Comparison of ENCODE assay signal across 8 cellular contexts in the genomic region with DNA sequence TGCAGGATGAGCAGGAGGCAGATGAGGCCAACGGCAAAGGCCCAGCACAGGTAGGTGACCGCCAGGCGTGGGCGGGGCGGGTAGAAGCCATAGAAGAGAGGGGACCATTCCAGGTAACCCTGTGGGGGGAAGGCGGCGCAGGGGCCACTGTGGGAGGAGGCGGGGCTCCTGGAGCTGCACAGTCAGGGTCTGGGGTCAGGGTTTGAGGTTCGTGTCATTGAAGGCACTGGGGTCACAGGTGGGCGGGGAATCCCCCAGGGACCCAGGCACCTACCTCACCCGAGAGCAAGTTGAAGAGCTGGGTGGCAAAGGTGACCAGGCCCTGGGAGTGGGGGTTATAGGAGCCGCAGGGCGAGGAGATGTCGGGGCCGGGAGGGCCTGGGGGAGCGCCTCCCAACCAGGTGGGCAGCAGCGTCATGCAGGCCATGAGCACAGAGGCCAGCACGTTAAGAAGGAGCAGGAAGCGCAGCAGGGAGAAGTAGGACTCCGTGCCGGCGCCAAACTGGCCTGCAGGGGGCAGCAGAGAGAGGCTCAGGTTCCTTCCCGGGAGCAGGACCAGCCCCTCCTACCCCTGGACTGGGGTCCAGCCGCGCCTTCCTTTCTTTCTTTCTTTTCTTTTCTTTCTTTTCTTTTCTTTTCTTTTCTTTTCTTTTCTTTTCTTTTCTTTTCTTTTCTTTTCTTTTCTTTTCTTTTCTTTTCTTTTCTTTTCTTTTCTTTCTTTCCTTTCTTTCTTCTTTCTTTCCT. TPM values are rescaled to one million over a fixed set of nuclear protein-coding genes. Genes with fewer than 3 reads are reported as not detected.
A peak's percentile ranks its signal among the peaks of the same experiment; 100 is the strongest.
DNase-seq lines count a peak whose midpoint lies in the region; ATAC-seq and TF ChIP-seq lines count a peak whose summit lies in the region.

No MANE protein-coding gene starts in this region.

- H3K4me3 Mint-ChIP-seq in mesothelial cell of epicardium = no peak overlapping the region

- ATAC-seq in GM19328 (IDR thresholded peaks at IDR 0.05; ENCODE audit: unreplicated experiment) = no peak

- TF ChIP-seq CTCF in DOHH2 (IDR thresholded peaks at IDR 0.05; ENCODE audit: low read depth, low read length, poor library complexity, severe bottlenecking) (peak; percentile 73), mesothelial cell of epicardium (IDR thresholded peaks at IDR 0.05; ENCODE audit: unreplicated experiment) (peak; percentile 83)

- H3K36me3 Mint-ChIP-seq in mesothelial cell of epicardium = no peaks in the 10 kb centered on the region

- no peaks in the 10 kb centered on the region for H4K20me1 ChIP-seq in DOHH2 (ENCODE audit: control insufficient read depth, insufficient read depth, low read depth, low read length)

- DNase-seq in HT1080 (ENCODE audit: low read depth) = peak; percentile 87
- DNase-seq in NOMO-1 treated with dmso at 0.1 percent for 144 hours (lab: John Stamatoyannopoulos, UW; ENCODE audit: unreplicated experiment) = peak; percentile 74
- DNase-seq in activated CD8-positive, alpha-beta memory T cell treated with anti-CD3 and anti-CD28 coated beads for 24 hours = peak; percentile 98
- DNase-seq in effector CD8-positive, alpha-beta T cell (lab: John Stamatoyannopoulos, UW) = peak; percentile 86
- peak; percentile 88 to 98 for DNase-seq in mesothelial cell of epicardium (ENCODE audit: low spot score in 2 of 2, unreplicated experiment in 2 of 2)
- DNase-seq in stimulated activated CD8-positive, alpha-beta memory T cell treated with anti-CD3 and anti-CD28 coated beads, Interleukin-4, amount 100 ng/mL, for 1 hour (ENCODE audit: low read depth in 2 of 2, low spot score in 1 of 2) = peak; percentile 84 to 90

- H3K4me1 Mint-ChIP-seq in mesothelial cell of epicardium = peaks cover 15% of the 10 kb centered on the region

- peak overlapping the region; percentile 43; the same call in 1 of the 2 replicates for H3K4me3 ChIP-seq in DOHH2 (ENCODE audit: low read length)

- no peaks in the 10 kb centered on the region for H3K79me2 ChIP-seq in DOHH2 (ENCODE audit: control insufficient read depth, low read length)

- no peaks in the 10 kb centered on the region for H3K27me3 ChIP-seq in DOHH2 (ENCODE audit: control insufficient read depth, low read length)

- H3K9me3 ChIP-seq in DOHH2 (ENCODE audit: control insufficient read depth, insufficient read depth, low read length) = no peaks in the 10 kb centered on the region

- H3F3A ChIP-seq in DOHH2 (ENCODE audit: control insufficient read depth, insufficient read depth) = no peaks in the 10 kb centered on the region; the same call in 1 of the 2 replicates

- H3K9me2 ChIP-seq in DOHH2 (replicated peaks; ENCODE audit: control insufficient read depth, low read length) = no peaks in the 10 kb centered on the region

- no peaks in the 10 kb centered on the region for H3K9me3 Mint-ChIP-seq in mesothelial cell of epicardium

- no peaks in the 10 kb centered on the region for H3K36me3 ChIP-seq in DOHH2 (ENCODE audit: control insufficient read depth, low read length)

- no peak overlapping the region for H3K27ac ChIP-seq in DOHH2 (ENCODE audit: low read depth, low read length)

- H3K4me2 ChIP-seq in DOHH2 (ENCODE audit: low read length) = peak overlapping the region; percentile 53

- no peak overlapping the region for H3K27ac Mint-ChIP-seq in mesothelial cell of epicardium

- peaks cover 5% of the 10 kb centered on the region for H3K27me3 Mint-ChIP-seq in mesothelial cell of epicardium (ENCODE audit: low read depth)

- peaks cover 13% of the 10 kb centered on the region for H3K4me1 ChIP-seq in DOHH2 (ENCODE audit: control insufficient read depth, low read length)

RNA-seq across cellular contexts. Expression of a gene that starts 4.6 kb away (rescaled TPM):
- 1.2 TPM in 1 of 2 replicates, not detected in the other for total RNA-seq in HT1080 (2014; rRNA removed; shearing (Covaris generic))
- 0.03 and 0.72 TPM in 2 replicates for polyA plus RNA-seq in HT1080 (2015; cell fraction: cytosol; rRNA removed)
- polyA plus RNA-seq in HT1080 (2015; cell fraction: nucleus; rRNA removed) = 0.54 and 0.55 TPM in 2 replicates
- total RNA-seq in mesothelial cell of epicardium = 57.6 to 69.5 TPM (median 63.5 TPM) in 3 replicates

RNA-seq across cellular contexts. Expression of a gene that starts 8.8 kb away (rescaled TPM):
- total RNA-seq in HT1080 (2014; rRNA removed; shearing (Covaris generic)) = 9.0 and 9.4 TPM in 2 replicates
- 5.3 and 8.0 TPM in 2 replicates for polyA plus RNA-seq in HT1080 (2015; cell fraction: cytosol; rRNA removed)
- 3.5 and 5.7 TPM in 2 replicates for polyA plus RNA-seq in HT1080 (2015; cell fraction: nucleus; rRNA removed)
- 5.7 to 6.4 TPM (median 5.8 TPM) in 3 replicates for total RNA-seq in mesothelial cell of epicardium

RNA-seq across cellular contexts. Expression of a gene that starts 21.0 kb away (rescaled TPM):
- 82.4 and 104 TPM in 2 replicates for total RNA-seq in HT1080 (2014; rRNA removed; shearing (Covaris generic))
- 140 and 150 TPM in 2 replicates for polyA plus RNA-seq in HT1080 (2015; cell fraction: cytosol; rRNA removed)
- polyA plus RNA-seq in HT1080 (2015; cell fraction: nucleus; rRNA removed) = 167 and 189 TPM in 2 replicates
- 102 to 113 TPM (median 110 TPM) in 3 replicates for total RNA-seq in mesothelial cell of epicardium

RNA-seq across cellular contexts. Expression of a gene that starts 22.8 kb away (rescaled TPM):
- 67.2 and 72.8 TPM in 2 replicates for total RNA-seq in HT1080 (2014; rRNA removed; shearing (Covaris generic))
- polyA plus RNA-seq in HT1080 (2015; cell fraction: cytosol; rRNA removed) = 63.1 and 70.4 TPM in 2 replicates
- 41.8 and 43.4 TPM in 2 replicates for polyA plus RNA-seq in HT1080 (2015; cell fraction: nucleus; rRNA removed)
- 43.9 to 50.1 TPM (median 47.5 TPM) in 3 replicates for total RNA-seq in mesothelial cell of epicardium

RNA-seq across cellular contexts. Expression of a gene that starts 30.8 kb away (rescaled TPM):
- total RNA-seq in HT1080 (2014; rRNA removed; shearing (Covaris generic)) = 20.4 and 30.3 TPM in 2 replicates
- polyA plus RNA-seq in HT1080 (2015; cell fraction: cytosol; rRNA removed) = 33.4 and 41.0 TPM in 2 replicates
- 42.2 and 44.0 TPM in 2 replicates for polyA plus RNA-seq in HT1080 (2015; cell fraction: nucleus; rRNA removed)
- total RNA-seq in mesothelial cell of epicardium = 63.3 to 70.6 TPM (median 67.6 TPM) in 3 replicates

Comparison
In these comparisons a context has a peak if more than half of its experiments do, and no peak if none do; other contexts are left out.
1. RNA of a gene that starts 4.6 kb away (total RNA-seq): 57.6 to 69.5 TPM in mesothelial cell of epicardium; 1.2 TPM in HT1080; every median in the first group is over 10 times any median in the second.
2. Peak in every context shown above with its lines, with median percentiles within 50 percentile points of each other: DNase-seq.